Comparison of ENCODE assay signal across 9 cellular contexts in genomic region chr4:24419147-24420034, GRCh38.
DNase-seq lines count a peak whose midpoint lies in the region; ATAC-seq and TF ChIP-seq lines count a peak whose summit lies in the region.
"Had no signal": no experiment of that assay in that cellular context is flagged by ENCODE, and none has a peak within 500 bp of the region (broad histone marks: within the 10 kb centered on the region; RNA-seq: fewer than 3 reads in every experiment).

No MANE protein-coding gene starts in this region.

- ATAC-seq in HG02571 (IDR thresholded peaks at IDR 0.05; ENCODE audit: unreplicated experiment), result peak; percentile 79

- no peak overlapping the region for H3K4me3 ChIP-seq in astrocyte of the cerebellum (ENCODE audit: low read depth, low read length)
- H3K4me3 ChIP-seq: BLaER1 had no signal

- peak; percentile 91 for TF ChIP-seq CTCF in astrocyte of the cerebellum (IDR thresholded peaks at IDR 0.05; ENCODE audit: low read depth, low read length, missing control alignments)

- in situ Hi-C loops in astrocyte of the cerebellum (cut with HindIII; ENCODE audit: low sequenced_read_pairs), result loop anchor here (25.0 kb wide), 1 partner anchor 1282 kb away; no protein-coding TSS in a partner anchor

- peak; percentile 17 for DNase-seq in DMS153 treated with DMSO at 0.1 percent for 48 hours (lab: John Stamatoyannopoulos, UW; ENCODE audit: unreplicated experiment)
- no peak for DNase-seq in DMS153 (lab: John Stamatoyannopoulos, UW)
- DNase-seq in NCI-H1105 (lab: John Stamatoyannopoulos, UW), result peak; percentile 33
- peak in 4 of 5 experiments; percentile 26 to 55 (median 39) for DNase-seq in T-helper 2 cell
- peak; percentile 71 for DNase-seq in astrocyte of the cerebellum (ENCODE audit: low read depth)
- DNase-seq in hippocampal formation (lab: John Stamatoyannopoulos, UW), result peak; percentile 28 to 55
- peak; percentile 17 to 65 for DNase-seq in stimulated activated CD4-positive, alpha-beta T cell treated with anti-CD3 and anti-CD28 coated beads, Interleukin-12 subunit alpha, Interleukin-12 subunit beta, amount 100 ng/mL, for 24 hours (ENCODE audit: low read depth in 2 of 2)
